Comparison of ENCODE assay signal across 22 cellular contexts in genomic region chr10:43376828-43377227, GRCh38. TPM values are rescaled to one million over a fixed set of nuclear protein-coding genes. Genes with fewer than 3 reads are reported as not detected.
DNase-seq lines count a peak whose midpoint lies in the region; ATAC-seq lines count a peak whose summit lies in the region.
"Had no signal": no experiment of that assay in that cellular context is flagged by ENCODE, and none has a peak within 500 bp of the region (broad histone marks: within the 10 kb centered on the region; RNA-seq: fewer than 3 reads in every experiment).

No MANE protein-coding gene starts in this region.

- peaks cover 35% of the 10 kb centered on the region for H3K4me1 Mint-ChIP-seq in stimulated activated naive CD8-positive, alpha-beta T cell treated with anti-CD3 and anti-CD28 coated beads, Interleukin-15, amount 100 ng/mL, for 72 hours

- no peak overlapping the region for H4K8ac ChIP-seq in neuronal stem cell (ENCODE audit: low read depth, low read length)

- no peak for DNase-seq in activated naive CD4-positive, alpha-beta T cell treated with anti-CD3 and anti-CD28 coated beads, Interleukin-2, amount 50 U/mL, for 72 hours (ENCODE audit: low spot score in 2 of 2)
- DNase-seq in activated naive CD4-positive, alpha-beta T cell treated with Interleukin-2 at 50 U/mL for 16 hours, result no peak
- DNase-seq in OCI-M1 (lab: John Stamatoyannopoulos, UW) (peak; percentile 24), neuronal stem cell (ENCODE audit: low spot score) (no peak), substantia nigra (lab: John Stamatoyannopoulos, UW) (no peak)
- no peak for DNase-seq in stimulated activated naive CD8-positive, alpha-beta T cell treated with anti-CD3 and anti-CD28 coated beads, Interleukin-15, amount 100 ng/mL, for 72 hours
- DNase-seq: 8988T; CD8-positive, alpha-beta memory T cell; DMS 273 treated with DMSO at 0.1 percent for 48 hours; Karpas-422; MM.1S; NCI-H1105 treated with DMSO at 0.1 percent for 48 hours; NCI-H1930; NCI-H2171; NCI-H774 had no signal

- H2BK120ac ChIP-seq in neuronal stem cell (ENCODE audit: low read depth, low read length), result no peak overlapping the region

- no CpG with 5 or more reads among the region's 1 CpG for WGBS in neuronal stem cell (ENCODE audit: extremely low coverage in 2 of 2, insufficient read length in 2 of 2, insufficient replicate concordance in 1 of 2), 2 donors

- no peak overlapping the region for H3K4me3 ChIP-seq in neuronal stem cell (ENCODE audit: low read length in 2 of 2)
- H3K4me3 ChIP-seq: BLaER1 had no signal

- no peak overlapping the region for H3K9ac ChIP-seq in neuronal stem cell (ENCODE audit: low read depth, low read length, poor library complexity)
- H3K9ac ChIP-seq: BLaER1 had no signal

- peaks cover 0 to 15% of the 10 kb centered on the region in 2 donors for H3K4me1 ChIP-seq in neuronal stem cell (ENCODE audit: control insufficient read depth in 2 of 2, insufficient read depth in 1 of 2, low read depth in 1 of 2, low read length in 2 of 2)

- H2AFZ ChIP-seq in neuronal stem cell (ENCODE audit: low read length), result no peak overlapping the region

- H2AK5ac ChIP-seq in neuronal stem cell (ENCODE audit: low read depth, low read length), result peak overlapping the region; percentile 93

- peak overlapping the region; percentile 37 for H2BK15ac ChIP-seq in neuronal stem cell (ENCODE audit: low read length)

- H3K27me3 Mint-ChIP-seq in stimulated activated naive CD8-positive, alpha-beta T cell treated with anti-CD3 and anti-CD28 coated beads, Interleukin-15, amount 100 ng/mL, for 72 hours, result no peaks in the 10 kb centered on the region

- H3K27ac Mint-ChIP-seq in activated naive CD4-positive, alpha-beta T cell treated with anti-CD3 and anti-CD28 coated beads, Interleukin-2, amount 50 U/mL, for 72 hours, result peak overlapping the region; percentile 29 to 62
- H3K27ac Mint-ChIP-seq in stimulated activated naive CD8-positive, alpha-beta T cell treated with anti-CD3 and anti-CD28 coated beads, Interleukin-15, amount 100 ng/mL, for 72 hours, result peak overlapping the region in 1 of 2 donors; percentile 82

- no peaks in the 10 kb centered on the region for H3K9me3 ChIP-seq in neuronal stem cell (replicated peaks in 1 of 2; ENCODE audit: control insufficient read depth in 2 of 2, insufficient read depth in 1 of 2, low read depth in 1 of 2, low read length in 2 of 2)
- H3K9me3 ChIP-seq: BLaER1 had no signal

- H3K27ac ChIP-seq in neuronal stem cell (replicated peaks; ENCODE audit: low read length), result no peak overlapping the region
- no peak overlapping the region for H3K27ac ChIP-seq in substantia nigra (ENCODE audit: low read depth, low read length, poor library complexity, severe bottlenecking)
- H3K27ac ChIP-seq: BLaER1, RWPE1 had no signal

- H3K18ac ChIP-seq in neuronal stem cell (ENCODE audit: low read length), result peak overlapping the region; percentile 44

- H3K27me3 ChIP-seq in neuronal stem cell (ENCODE audit: control insufficient read depth in 3 of 3, insufficient read depth in 3 of 3, low read depth in 1 of 3, low read length in 3 of 3), result no peaks in the 10 kb centered on the region
- H3K27me3 ChIP-seq: BLaER1 had no signal

- H3K4me3 Mint-ChIP-seq in stimulated activated naive CD8-positive, alpha-beta T cell treated with anti-CD3 and anti-CD28 coated beads, Interleukin-15, amount 100 ng/mL, for 72 hours, result no peak overlapping the region
- H3K4me3 Mint-ChIP-seq: CD8-positive, alpha-beta memory T cell had no signal

- no peak overlapping the region for H3K4ac ChIP-seq in neuronal stem cell (ENCODE audit: low read length)

- no peak overlapping the region for H2BK12ac ChIP-seq in neuronal stem cell (ENCODE audit: low read length)

- no peaks in the 10 kb centered on the region for H3K36me3 ChIP-seq in neuronal stem cell (replicated peaks in 1 of 2; ENCODE audit: control insufficient read depth in 2 of 2, insufficient read depth in 2 of 2, low read length in 2 of 2)
- H3K36me3 ChIP-seq: BLaER1 had no signal

- H3K14ac ChIP-seq in neuronal stem cell (ENCODE audit: low read length), result no peak overlapping the region

- no peaks in the 10 kb centered on the region for H3K36me3 Mint-ChIP-seq in activated naive CD4-positive, alpha-beta T cell treated with anti-CD3 and anti-CD28 coated beads, Interleukin-2, amount 50 U/mL, for 72 hours
- H3K36me3 Mint-ChIP-seq: CD8-positive, alpha-beta memory T cell had no signal

- no peak overlapping the region for H3K4me2 ChIP-seq in neuronal stem cell (ENCODE audit: insufficient read depth, low read length, poor library complexity, severe bottlenecking)
- H3K4me2 ChIP-seq: BLaER1 had no signal

- ATAC-seq in activated naive CD4-positive, alpha-beta T cell treated with anti-CD3 and anti-CD28 coated beads, Interleukin-2, amount 50 U/mL, for 72 hours, result no peak
- no peak for ATAC-seq in GM21723 (IDR thresholded peaks at IDR 0.05; ENCODE audit: unreplicated experiment)
- ATAC-seq in GM18867 (IDR thresholded peaks at IDR 0.05; ENCODE audit: unreplicated experiment), result no peak
- ATAC-seq in stimulated activated naive CD8-positive, alpha-beta T cell treated with anti-CD3 and anti-CD28 coated beads, Interleukin-15, amount 100 ng/mL, for 72 hours, result no peak

- no peak overlapping the region for H2BK5ac ChIP-seq in neuronal stem cell (ENCODE audit: low read length)

- peak overlapping the region; percentile 65 for H3K23ac ChIP-seq in neuronal stem cell (ENCODE audit: low read depth, low read length, poor library complexity)

- no peaks in the 10 kb centered on the region for H3K79me1 ChIP-seq in neuronal stem cell (ENCODE audit: low read depth, low read length)

- no peaks in the 10 kb centered on the region for H3K9me3 Mint-ChIP-seq in activated naive CD4-positive, alpha-beta T cell treated with anti-CD3 and anti-CD28 coated beads, Interleukin-2, amount 50 U/mL, for 72 hours
- no peaks in the 10 kb centered on the region for H3K9me3 Mint-ChIP-seq in stimulated activated naive CD8-positive, alpha-beta T cell treated with anti-CD3 and anti-CD28 coated beads, Interleukin-15, amount 100 ng/mL, for 72 hours
- H3K9me3 Mint-ChIP-seq: CD8-positive, alpha-beta memory T cell had no signal

- H4K91ac ChIP-seq in neuronal stem cell (ENCODE audit: low read depth, low read length, poor library complexity), result no peak overlapping the region

RNA-seq across cellular contexts. Expression of gene FXYD4, which starts 5.4 kb away (rescaled TPM):
- total RNA-seq in activated naive CD4-positive, alpha-beta T cell treated with anti-CD3 and anti-CD28 coated beads, Interleukin-2, amount 50 U/mL, for 72 hours, result not detected
- polyA plus RNA-seq in neuronal stem cell (2013, experiment 1 of 2), result not detected
- not detected for polyA plus RNA-seq in neuronal stem cell (2013, experiment 2 of 2)
- total RNA-seq: CD8-positive, alpha-beta memory T cell; Daoy; H4; SK-MEL-5 had no signal
- polyA plus RNA-seq: CD8-positive, alpha-beta memory T cell had no signal

RNA-seq across cellular contexts. Expression of gene HNRNPF, which starts 32.2 kb away (rescaled TPM):
- 100 to 1,000 TPM; 410 to 434 TPM for total RNA-seq in activated naive CD4-positive, alpha-beta T cell treated with anti-CD3 and anti-CD28 coated beads, Interleukin-2, amount 50 U/mL, for 72 hours
- 114 TPM for polyA plus RNA-seq in neuronal stem cell (2013, experiment 1 of 2)
- polyA plus RNA-seq in neuronal stem cell (2013, experiment 2 of 2), result 114 TPM
